Comparison of ENCODE assay signal across 20 cellular contexts in genomic region chr3:129261850-129262249, GRCh38. TPM values are rescaled to one million over a fixed set of nuclear protein-coding genes. Genes with fewer than 3 reads are reported as not detected.
DNase-seq lines count a peak whose midpoint lies in the region; ATAC-seq, FAIRE-seq and TF ChIP-seq lines count a peak whose summit lies in the region.
"Had no signal": no experiment of that assay in that cellular context is flagged by ENCODE, and none has a peak within 500 bp of the region (broad histone marks: within the 10 kb centered on the region; RNA-seq: fewer than 3 reads in every experiment).

No MANE protein-coding gene starts in this region.

- no peak for DNase-seq in activated naive CD4-positive, alpha-beta T cell treated with anti-CD3 and anti-CD28 coated beads, Interleukin-2, amount 50 U/mL, for 16 hours
- DNase-seq in NCI-H526 (lab: John Stamatoyannopoulos, UW) (peak; percentile 65 to 69), GM12878 (ENCODE audit: low read depth, low spot score) (no peak), NCI-H187 (lab: John Stamatoyannopoulos, UW) (no peak), foreskin keratinocyte (no peak)
- DNase-seq in CD8-positive, alpha-beta memory T cell, result no peak
- DNase-seq: BE2C; CD4-positive, alpha-beta memory T cell; COR-L47; DMS153; DMS79 treated with DMSO at 0.1 percent for 48 hours; GDM1; GM23248 had no signal

- CTCF ChIA-PET in GM12878 (lab: Yijun Ruan, JAX), result interaction anchor here (0.8 to 1.5 kb wide), 2 partner anchors 10 to 208 kb away, joined by 3 to 5 read pairs; no protein-coding TSS in a partner anchor
- CTCF ChIA-PET in CD8-positive, alpha-beta memory T cell (lab: Charles Lee), result interaction anchor here (0.7 to 1.2 kb wide), 3 partner anchors 9 to 291 kb away, joined by 3 to 4 read pairs (median 4); no protein-coding TSS in a partner anchor

- H3K4me1 ChIP-seq in GM12878 (ENCODE audit: control insufficient read depth, insufficient read depth, low read length) (no peaks in the 10 kb centered on the region), foreskin keratinocyte (peaks cover 3% of the 10 kb centered on the region)
- H3K4me1 ChIP-seq in CD8-positive, alpha-beta memory T cell (ENCODE audit: insufficient read depth, low read length), result no peaks in the 10 kb centered on the region
- H3K4me1 ChIP-seq: BE2C had no signal

- no peak for TF ChIP-seq EP300 in GM12878 (IDR thresholded peaks at IDR 0.05; ENCODE audit: borderline replicate concordance in 1 of 2, control insufficient read depth in 1 of 2, low read depth in 2 of 2, low read length in 2 of 2)

- no peak for TF ChIP-seq RAD21 in GM12878 (IDR thresholded peaks at IDR 0.05; ENCODE audit: insufficient read depth, low read depth, low read length)

- H3K27ac ChIP-seq in GM12878 (ENCODE audit: control insufficient read depth, insufficient read depth), result no peak overlapping the region
- no peak overlapping the region for H3K27ac ChIP-seq in foreskin keratinocyte
- no peak overlapping the region for H3K27ac ChIP-seq in CD8-positive, alpha-beta memory T cell (ENCODE audit: low read depth, low read length)
- H3K27ac ChIP-seq: C4-2B, GM23248, HL-60 had no signal

- no TSS peak for BruUV-seq in GM12878 (replicated peaks; lab: Mats Ljungman, UMichigan)

- H3K79me2 ChIP-seq in GM12878 (ENCODE audit: control insufficient read depth, insufficient read depth, low read length), result no peaks in the 10 kb centered on the region

- SMC1A ChIA-PET in GM12878 (lab: Charles Lee; ENCODE audit: uncharacterized antibody, unreplicated experiment), result interaction anchor here (1.1 to 2.1 kb wide), 2 partner anchors 16 to 100 kb away, joined by 3 to 6 read pairs; no protein-coding TSS in a partner anchor

- H3K27me3 ChIP-seq in GM12878 (replicated peaks in 1 of 2; ENCODE audit: control insufficient read depth in 2 of 2, insufficient read depth in 2 of 2, low read length in 1 of 2), result no peaks in the 10 kb centered on the region
- no peaks in the 10 kb centered on the region for H3K27me3 ChIP-seq in foreskin keratinocyte
- no peaks in the 10 kb centered on the region for H3K27me3 ChIP-seq in CD8-positive, alpha-beta memory T cell (ENCODE audit: insufficient read depth, low read length, poor library complexity, severe bottlenecking)
- H3K27me3 ChIP-seq: BE2C had no signal

- in situ Hi-C loops in GM12878 (cut with MboI), result no loop called here

- no peak for TF ChIP-seq POLR2A in GM12878 (IDR thresholded peaks at IDR 0.05; ENCODE audit: low read depth, low read length)

- no peaks in the 10 kb centered on the region for H3K9me3 Mint-ChIP-seq in activated naive CD4-positive, alpha-beta T cell treated with anti-CD3 and anti-CD28 coated beads, Interleukin-2, amount 50 U/mL, for 24 hours
- no peaks in the 10 kb centered on the region for H3K9me3 Mint-ChIP-seq in CD8-positive, alpha-beta memory T cell

- H3K9ac ChIP-seq in GM12878 (ENCODE audit: control insufficient read depth, insufficient read depth, low read length), result no peak overlapping the region
- H3K9ac ChIP-seq: GM23248 had no signal

- H3K36me3 ChIP-seq in GM12878 (ENCODE audit: control insufficient read depth in 2 of 2, insufficient read depth in 2 of 2, low read length in 1 of 2), result peaks cover 25 to 66% of the 10 kb centered on the region in 2 experiments
- peaks cover 76% of the 10 kb centered on the region for H3K36me3 ChIP-seq in CD8-positive, alpha-beta memory T cell (ENCODE audit: insufficient read depth, low read length)

- peak overlapping the region; percentile 7 for H3K27ac Mint-ChIP-seq in activated naive CD4-positive, alpha-beta T cell treated with anti-CD3 and anti-CD28 coated beads, Interleukin-2, amount 50 U/mL, for 24 hours
- H3K27ac Mint-ChIP-seq in CD8-positive, alpha-beta memory T cell, result peak overlapping the region in 1 of 8 donors; percentile 26

- intact Hi-C loops in GM12878 (cut with micrococcal nuclease; ENCODE audit: unreplicated experiment), result no loop called here

- peaks cover 19% of the 10 kb centered on the region for H3K36me3 Mint-ChIP-seq in activated naive CD4-positive, alpha-beta T cell treated with anti-CD3 and anti-CD28 coated beads, Interleukin-2, amount 50 U/mL, for 24 hours
- H3K36me3 Mint-ChIP-seq in CD8-positive, alpha-beta memory T cell, result peaks cover 6 to 95% (median 35%) of the 10 kb centered on the region in 3 donors

- WGBS in GM12878 (ENCODE audit: insufficient coverage, insufficient replicate concordance, low lambda C conversion rate, missing lambda C conversion rate), result 75% methylated on average over 2 of the region's 2 CpGs

- no peaks in the 10 kb centered on the region for H3K9me3 ChIP-seq in GM12878 (replicated peaks; ENCODE audit: control insufficient read depth, insufficient read depth, low read length)
- H3K9me3 ChIP-seq in CD8-positive, alpha-beta memory T cell (ENCODE audit: low read length), result no peaks in the 10 kb centered on the region
- H3K9me3 ChIP-seq: BE2C had no signal

- FAIRE-seq in GM12878 (lab: Jason Lieb, UNC), result no peak
- FAIRE-seq: A204.1, D721Med, H54 had no signal

- peaks cover 4% of the 10 kb centered on the region for H3K4me1 Mint-ChIP-seq in activated naive CD4-positive, alpha-beta T cell treated with anti-CD3 and anti-CD28 coated beads, Interleukin-2, amount 50 U/mL, for 24 hours
- peaks cover 0 to 9% (median 8%) of the 10 kb centered on the region in 3 donors for H3K4me1 Mint-ChIP-seq in CD8-positive, alpha-beta memory T cell

- H4K20me1 ChIP-seq in GM12878 (ENCODE audit: control insufficient read depth, insufficient read depth), result no peaks in the 10 kb centered on the region; the same call in 1 of the 2 replicates

- no peaks in the 10 kb centered on the region for H3K27me3 Mint-ChIP-seq in activated naive CD4-positive, alpha-beta T cell treated with anti-CD3 and anti-CD28 coated beads, Interleukin-2, amount 50 U/mL, for 24 hours
- H3K27me3 Mint-ChIP-seq in CD8-positive, alpha-beta memory T cell, result no peaks in the 10 kb centered on the region
- H3K27me3 Mint-ChIP-seq: CD4-positive, alpha-beta memory T cell had no signal

- POLR2A ChIA-PET in GM12878 (lab: Charles Lee), result no interaction called here
- POLR2A ChIA-PET in CD8-positive, alpha-beta memory T cell (lab: Charles Lee), result no interaction called here

- no peak overlapping the region for H3K4me3 Mint-ChIP-seq in activated naive CD4-positive, alpha-beta T cell treated with anti-CD3 and anti-CD28 coated beads, Interleukin-2, amount 50 U/mL, for 24 hours
- H3K4me3 Mint-ChIP-seq in CD8-positive, alpha-beta memory T cell, result no peak overlapping the region
- H3K4me3 Mint-ChIP-seq: CD4-positive, alpha-beta memory T cell had no signal

- ATAC-seq in GM12878, result peak; percentile 43; the same call in 1 of the 3 replicates
- ATAC-seq in foreskin keratinocyte, result no peak
- ATAC-seq: HCT116 had no signal

- no peak overlapping the region for H2AFZ ChIP-seq in GM12878 (ENCODE audit: control insufficient read depth, low read depth, low read length)
- H2AFZ ChIP-seq: GM23248 had no signal

- H3K4me2 ChIP-seq in GM12878 (ENCODE audit: control insufficient read depth, insufficient read depth), result no peak overlapping the region

- H3K4me3 ChIP-seq in GM12878, result no peak overlapping the region
- no peak overlapping the region for H3K4me3 ChIP-seq in CD8-positive, alpha-beta memory T cell (ENCODE audit: low read length)
- H3K4me3 ChIP-seq: GM23248 had no signal

- RAD21 ChIA-PET in GM12878 (lab: Charles Lee; ENCODE audit: unreplicated experiment), result no interaction called here

- no peak for TF ChIP-seq CTCF in GM12878 (IDR thresholded peaks at IDR 0.05 in 2 of 3, conservative IDR thresholded peaks at IDR 0.05 in 1 of 3; ENCODE audit: control insufficient read depth in 2 of 3, extremely low read depth in 1 of 3, insufficient read depth in 1 of 3, low read depth in 3 of 3, low read length in 3 of 3)
- no peak for TF ChIP-seq CTCF in foreskin keratinocyte (conservative IDR thresholded peaks at IDR 0.05)

RNA-seq across cellular contexts. Expression of gene COPG1, which starts 12.4 kb away (rescaled TPM):
- total RNA-seq in GM12878 (2013; cell fraction: nucleolus; rRNA removed), result 130 and 152 TPM in 2 replicates
- 106 and 118 TPM in 2 replicates for total RNA-seq in GM12878 (2014; rRNA removed)
- total RNA-seq in GM12878 (2014; rRNA removed; fragmentation: Illumina TruSeq; extraction: Trizol), result 80.5 and 87.2 TPM in 2 replicates
- 128 and 138 TPM in 2 replicates for total RNA-seq in GM12878 (2021)
- 84.4 TPM for polyA plus RNA-seq in GM12878 (2011; ENCODE audit: low read depth)
- polyA plus RNA-seq in GM12878 (2011; rRNA removed), result 43.8 and 66.8 TPM in 2 replicates
- polyA plus RNA-seq in GM12878 (2011; cell fraction: cytosol; rRNA removed), result 52.8 and 55.7 TPM in 2 replicates
- polyA plus RNA-seq in GM12878 (2011; cell fraction: nucleus; rRNA removed), result 110 and 115 TPM in 2 replicates
- 122 and 138 TPM in 2 replicates for polyA plus RNA-seq in GM12878 (2012)
- 62.0 and 78.1 TPM in 2 replicates for polyA plus RNA-seq in GM12878 (2014; fragmentation: Illumina TruSeq; extraction: Trizol)
- polyA plus RNA-seq in GM12878 (2014; fragmentation: Nextera tagmentation; extraction: Ambion mirVana), result 100 to 1,000 TPM in 1 of 2 experiments, 10 to 100 TPM in 1; 54.8 to 102 TPM
- 61.7 and 77.7 TPM in 2 replicates for polyA plus RNA-seq in GM12878 (2014; rRNA removed)
- polyA plus RNA-seq in GM12878 (2016; fragmentation: Nextera tagmentation; extraction: Ambion mirVana), result 100 to 1,000 TPM; 131 to 143 TPM
- 134 and 157 TPM in 2 replicates for polyA minus RNA-seq in GM12878 (2011; rRNA and poly(A)+ RNA removed)
- polyA minus RNA-seq in GM12878 (2011; cell fraction: cytosol; rRNA and poly(A)+ RNA removed), result 54.0 and 57.0 TPM in 2 replicates
- polyA minus RNA-seq in GM12878 (2011; cell fraction: nucleus; rRNA and poly(A)+ RNA removed), result 63.6 and 90.8 TPM in 2 replicates
- total RNA-seq in foreskin keratinocyte, result 145 and 169 TPM in 2 replicates
- 104 and 117 TPM in 2 replicates for polyA plus RNA-seq in foreskin keratinocyte
- total RNA-seq in CD8-positive, alpha-beta memory T cell, result 100 to 1,000 TPM; 134 to 136 TPM
- polyA plus RNA-seq in CD8-positive, alpha-beta memory T cell, result 101 TPM

RNA-seq across cellular contexts. Expression of gene HMCES, which starts 16.8 kb away (rescaled TPM):
- 10.9 and 12.1 TPM in 2 replicates for total RNA-seq in GM12878 (2013; cell fraction: nucleolus; rRNA removed)
- total RNA-seq in GM12878 (2014; rRNA removed) (16.7 and 22.7 TPM in 2 replicates), GM12878 (2014; rRNA removed; fragmentation: Illumina TruSeq; extraction: Trizol) (11.9 and 12.4 TPM in 2 replicates), GM12878 (2021) (25.5 and 33.4 TPM in 2 replicates), foreskin keratinocyte (62.6 and 64.7 TPM in 2 replicates)
- 26.7 TPM for polyA plus RNA-seq in GM12878 (2011; ENCODE audit: low read depth)
- polyA plus RNA-seq in GM12878 (2011; rRNA removed) (21.3 and 42.6 TPM in 2 replicates), GM12878 (2014; fragmentation: Illumina TruSeq; extraction: Trizol) (29.6 and 31.2 TPM in 2 replicates), GM12878 (2014; fragmentation: Nextera tagmentation; extraction: Ambion mirVana) (10 to 100 TPM; 17.2 to 18.5 TPM), GM12878 (2014; rRNA removed) (21.9 and 25.0 TPM in 2 replicates), GM12878 (2016; fragmentation: Nextera tagmentation; extraction: Ambion mirVana) (10 to 100 TPM; 45.3 to 49.8 TPM), foreskin keratinocyte (89.4 and 92.1 TPM in 2 replicates)
- polyA plus RNA-seq in GM12878 (2011; cell fraction: cytosol; rRNA removed), result 32.3 and 40.7 TPM in 2 replicates
- polyA plus RNA-seq in GM12878 (2011; cell fraction: nucleus; rRNA removed), result 25.4 and 27.4 TPM in 2 replicates
- 37.0 and 40.2 TPM in 2 replicates for polyA plus RNA-seq in GM12878 (2012)
- polyA minus RNA-seq in GM12878 (2011; rRNA and poly(A)+ RNA removed), result 18.5 and 21.4 TPM in 2 replicates
- 7.8 and 12.6 TPM in 2 replicates for polyA minus RNA-seq in GM12878 (2011; cell fraction: cytosol; rRNA and poly(A)+ RNA removed)
- polyA minus RNA-seq in GM12878 (2011; cell fraction: nucleus; rRNA and poly(A)+ RNA removed), result 4.6 and 8.3 TPM in 2 replicates
- 10 to 100 TPM; 64.3 to 64.6 TPM for total RNA-seq in CD8-positive, alpha-beta memory T cell
- polyA plus RNA-seq in CD8-positive, alpha-beta memory T cell, result 97.9 TPM

Comparison
In these comparisons a context has a peak if more than half of its experiments do, and no peak if none do; other contexts are left out.
1. DNase-seq: peak in NCI-H526 (2 of 2); none in activated naive CD4-positive, alpha-beta T cell treated with anti-CD3 and anti-CD28 coated beads, Interleukin-2, amount 50 U/mL, for 16 hours (single experiment), GM12878 (single experiment), NCI-H187 (0 of 2), foreskin keratinocyte (0 of 2) and CD8-positive, alpha-beta memory T cell (0 of 5).